Comparison of ENCODE assay signal across 19 cellular contexts in genomic region chr1:180401999-180402398, GRCh38.
A peak's percentile ranks its signal among the peaks of the same experiment; 100 is the strongest.
DNase-seq lines count a peak whose midpoint lies in the region; ATAC-seq and TF ChIP-seq lines count a peak whose summit lies in the region.
"Had no signal": no experiment of that assay in that cellular context is flagged by ENCODE, and none has a peak within 500 bp of the region (broad histone marks: within the 10 kb centered on the region; RNA-seq: fewer than 3 reads in every experiment).

No MANE protein-coding gene starts in this region.

- H3K36me3 ChIP-seq in GM23338 (ENCODE audit: insufficient read depth) = no peaks in the 10 kb centered on the region
- peaks cover 0 to 21% (median 3%) of the 10 kb centered on the region in 6 donors for H3K36me3 ChIP-seq in spleen
- no peaks in the 10 kb centered on the region for H3K36me3 ChIP-seq in left ventricle myocardium inferior

- no peak for DNase-seq in GM23338 (ENCODE audit: low spot score)
- DNase-seq in MV-4-11 (lab: John Stamatoyannopoulos, UW) = peak; percentile 24
- peak; percentile 13 for DNase-seq in RPMI8226
- no peak for DNase-seq in spleen
- DNase-seq in stimulated activated CD4-positive, alpha-beta T cell treated with anti-CD3 and anti-CD28 coated beads, Interleukin-2, amount 100 ng/mL, for 48 hours = no peak
- DNase-seq in T-helper 2 cell = no peak
- no peak for DNase-seq in left ventricle myocardium inferior
- DNase-seq: CD8-positive, alpha-beta memory T cell; HCEC 1CT; NCI-H1048; NCI-H1436; NCI-H1930; NCI-H345; NCI-H69; PC-9; SW 1271 had no signal

- no peaks in the 10 kb centered on the region for H3K79me2 ChIP-seq in GM23338 (replicated peaks; ENCODE audit: insufficient read depth)

- H3K4me1 Mint-ChIP-seq in GM23338 = peaks cover 7% of the 10 kb centered on the region; the same call in 2 of the 3 replicates

- H4K20me1 ChIP-seq in GM23338 (replicated peaks; ENCODE audit: insufficient read depth) = no peaks in the 10 kb centered on the region

- peaks cover 13% of the 10 kb centered on the region for H3K4me1 ChIP-seq in GM23338 (ENCODE audit: insufficient read depth)
- H3K4me1 ChIP-seq in spleen = peaks cover 0 to 20% (median 0%) of the 10 kb centered on the region in 6 donors
- H3K4me1 ChIP-seq in left ventricle myocardium inferior = no peaks in the 10 kb centered on the region
- H3K4me1 ChIP-seq: BLaER1, SJSA1 had no signal

- ATAC-seq in GM23338 = no peak
- ATAC-seq in GM18870 (IDR thresholded peaks at IDR 0.05; ENCODE audit: unreplicated experiment) = no peak

- TF ChIP-seq CTCF in GM23338 (conservative IDR thresholded peaks at IDR 0.05; ENCODE audit: low read depth in 2 of 2) (no peak), spleen (IDR thresholded peaks at IDR 0.05 in 8 of 11, conservative IDR thresholded peaks at IDR 0.05 in 3 of 11) (peak in 1 of 11 experiments; percentile 11), left ventricle myocardium inferior (IDR thresholded peaks at IDR 0.05; ENCODE audit: borderline replicate concordance) (no peak)

- no peaks in the 10 kb centered on the region for H3K9me2 ChIP-seq in GM23338 (ENCODE audit: insufficient read depth)

- H3K27me3 Mint-ChIP-seq in GM23338 (ENCODE audit: insufficient read depth, low read depth, poor library complexity) = no peaks in the 10 kb centered on the region
- H3K27me3 Mint-ChIP-seq: CD8-positive, alpha-beta memory T cell had no signal

- H3F3A ChIP-seq in GM23338 (replicated peaks; ENCODE audit: low read depth) = no peaks in the 10 kb centered on the region

- intact Hi-C loops in spleen (cut with DNase I; ENCODE audit: low total_unique reads) = no loop called here
- intact Hi-C loops in left ventricle myocardium inferior (cut with micrococcal nuclease) = no loop called here

- H3K4me3 Mint-ChIP-seq in GM23338 = no peak overlapping the region
- H3K4me3 Mint-ChIP-seq: CD8-positive, alpha-beta memory T cell had no signal

- no peak overlapping the region for H2AFZ ChIP-seq in GM23338
- H2AFZ ChIP-seq: PC-9 had no signal

- no peaks in the 10 kb centered on the region for H3K36me3 Mint-ChIP-seq in GM23338 (ENCODE audit: low read depth)

- H3K27ac ChIP-seq in GM23338 (ENCODE audit: low read depth) (no peak overlapping the region), spleen (peak overlapping the region in 7 of 8 donors; percentile 35 to 90 (median 79)), left ventricle myocardium inferior (replicated peaks) (no peak overlapping the region)
- H3K27ac ChIP-seq: BLaER1, PC-9, SJSA1 had no signal

- H3K9me3 Mint-ChIP-seq in GM23338 = no peaks in the 10 kb centered on the region

- 73 to 100% (median 93%) methylated on average over 1 of the region's 1 CpG for WGBS in spleen, 5 donors

- no peak overlapping the region for H3K4me2 ChIP-seq in GM23338
- H3K4me2 ChIP-seq: BLaER1, PC-9 had no signal

- no peaks in the 10 kb centered on the region for H3K27me3 ChIP-seq in GM23338 (ENCODE audit: insufficient read depth)
- no peaks in the 10 kb centered on the region for H3K27me3 ChIP-seq in spleen (replicated peaks in 1 of 7)
- H3K27me3 ChIP-seq in left ventricle myocardium inferior (ENCODE audit: low read depth) = no peaks in the 10 kb centered on the region
- H3K27me3 ChIP-seq: BLaER1, SJSA1 had no signal

- peak overlapping the region; percentile 7; the same call in 1 of the 2 replicates for H3K27ac Mint-ChIP-seq in GM23338

- H3K9me3 ChIP-seq in spleen (no peaks in the 10 kb centered on the region), left ventricle myocardium inferior (replicated peaks) (no peaks in the 10 kb centered on the region)
- H3K9me3 ChIP-seq: BLaER1, SJSA1 had no signal

- no peak for TF ChIP-seq POLR2A in spleen (IDR thresholded peaks at IDR 0.05)

- H3K4me3 ChIP-seq in GM23338 = no peak overlapping the region
- H3K4me3 ChIP-seq in spleen = peak overlapping the region in 1 of 8 donors; percentile 2
- no peak overlapping the region for H3K4me3 ChIP-seq in left ventricle myocardium inferior
- H3K4me3 ChIP-seq: BLaER1, PC-9, SJSA1 had no signal

TF ChIP-seq in GM23338, 12 proteins besides CTCF, POLR2A, EP300 and RAD21 (continues in another document):
- TF ChIP-seq EZH2 (IDR thresholded peaks at IDR 0.05; ENCODE audit: low read depth, unreplicated experiment) = no peak
- TF ChIP-seq EZH2phosphoT487 (IDR thresholded peaks at IDR 0.05; ENCODE audit: unreplicated experiment) = no peak
- TF ChIP-seq ZNF114 (CRISPR knock-in tag; IDR thresholded peaks at IDR 0.05) = no peak
- no peak for TF ChIP-seq POLR2AphosphoS5 (IDR thresholded peaks at IDR 0.05; ENCODE audit: low read depth)
- TF ChIP-seq ZNF331 (CRISPR knock-in tag; IDR thresholded peaks at IDR 0.05; ENCODE audit: low read depth) = no peak
- no peak for TF ChIP-seq REST (IDR thresholded peaks at IDR 0.05; ENCODE audit: unreplicated experiment)
- no peak for TF ChIP-seq NANOG (IDR thresholded peaks at IDR 0.05; ENCODE audit: borderline replicate concordance)
- no peak for TF ChIP-seq STAT1 (IDR thresholded peaks at IDR 0.05; ENCODE audit: unreplicated experiment)

Comparison
In these comparisons a context has a peak if more than half of its experiments do, and no peak if none do; other contexts are left out.
1. DNase-seq: peak in MV-4-11 (single experiment) and RPMI8226 (single experiment); none in GM23338 (single experiment), spleen (single experiment), stimulated activated CD4-positive, alpha-beta T cell treated with anti-CD3 and anti-CD28 coated beads, Interleukin-2, amount 100 ng/mL, for 48 hours (0 of 2), T-helper 2 cell (0 of 5) and left ventricle myocardium inferior (single experiment).
2. H3K27ac ChIP-seq: peak in spleen (7 of 8); none in GM23338 (single experiment) and left ventricle myocardium inferior (single experiment).